In genomic region chr1:23330846-23331245, GRCh38 we compare ENCODE assay signal across 15 cellular contexts.
"Had no signal": no experiment of that assay in that cellular context is flagged by ENCODE, and none has a peak within 500 bp of the region (broad histone marks: within the 10 kb centered on the region; RNA-seq: fewer than 3 reads in every experiment).

No MANE protein-coding gene starts in this region.

- H3K4me3 ChIP-seq: thyroid gland had no signal

- H2AFZ ChIP-seq: parathyroid adenoma had no signal

- H3K4me3 Mint-ChIP-seq: activated naive CD4-positive, alpha-beta T cell treated with anti-CD3 and anti-CD28 coated beads, Interleukin-2, amount 50 U/mL, for 24 hours; central memory CD8-positive, alpha-beta T cell; T-cell had no signal

- H3K9ac ChIP-seq: parathyroid adenoma had no signal

- H3K27me3 ChIP-seq: brain microvascular endothelial cell, foreskin keratinocyte, thyroid gland had no signal

- H3K27ac ChIP-seq: brain microvascular endothelial cell, foreskin keratinocyte, parathyroid adenoma, thyroid gland had no signal

- H3K9me3 Mint-ChIP-seq: activated naive CD4-positive, alpha-beta T cell treated with anti-CD3 and anti-CD28 coated beads, Interleukin-2, amount 50 U/mL, for 24 hours; central memory CD8-positive, alpha-beta T cell; T-cell had no signal

- DNase-seq: activated CD4-positive, CD25-positive, alpha-beta regulatory T cell treated with anti-CD3 and anti-CD28 coated beads, Interleukin-2, amount 50 U/mL, for 72 hours; activated CD8-positive, alpha-beta memory T cell treated with anti-CD3 and anti-CD28 coated beads for 24 hours; brain microvascular endothelial cell; cortex of kidney; effector CD4-positive, alpha-beta T cell; foreskin keratinocyte; head of caudate nucleus; left colon; stimulated activated CD4-positive, alpha-beta T cell treated with anti-CD3 and anti-CD28 coated beads, Interleukin-12 subunit alpha, Interleukin-12 subunit beta, amount 100 ng/mL, for 4 hours; stimulated activated CD4-positive, alpha-beta T cell treated with anti-CD3 and anti-CD28 coated beads, Interleukin-2, amount 100 ng/mL, for 24 hours; T-cell; thyroid gland had no signal

- H3K27ac Mint-ChIP-seq: activated naive CD4-positive, alpha-beta T cell treated with anti-CD3 and anti-CD28 coated beads, Interleukin-2, amount 50 U/mL, for 24 hours; T-cell had no signal

- ATAC-seq: foreskin keratinocyte, left colon, T-cell had no signal

- H3K4me1 ChIP-seq: parathyroid adenoma, thyroid gland had no signal

- H3K9me3 ChIP-seq: thyroid gland had no signal

- H3K27me3 Mint-ChIP-seq: activated naive CD4-positive, alpha-beta T cell treated with anti-CD3 and anti-CD28 coated beads, Interleukin-2, amount 50 U/mL, for 24 hours; central memory CD8-positive, alpha-beta T cell; T-cell had no signal
